Comparison of ENCODE assay signal across 9 cellular contexts in the genomic region with DNA sequence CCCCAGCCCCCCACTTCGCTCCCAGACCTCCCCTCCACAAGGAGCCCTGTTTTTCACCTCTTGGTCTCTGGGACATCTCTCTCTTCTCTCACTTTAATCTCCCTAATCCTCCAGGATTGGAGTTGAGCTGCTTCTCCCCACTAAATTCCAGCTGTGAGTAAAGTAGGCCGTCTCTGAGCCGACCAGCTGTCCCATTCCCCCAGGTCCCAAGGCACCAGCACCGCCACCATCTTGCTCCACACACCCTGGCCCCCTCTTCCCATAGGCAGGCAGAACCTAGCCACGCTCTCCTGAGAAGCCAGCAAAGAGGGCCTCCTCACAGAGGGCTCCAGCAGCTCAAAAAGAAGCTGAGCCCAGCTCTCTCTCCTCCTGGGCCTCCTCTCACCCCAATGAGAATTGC. TPM values are rescaled to one million over a fixed set of nuclear protein-coding genes. Genes with fewer than 3 reads are reported as not detected.
DNase-seq lines count a peak whose midpoint lies in the region; ATAC-seq and TF ChIP-seq lines count a peak whose summit lies in the region.
"Had no signal": no experiment of that assay in that cellular context is flagged by ENCODE, and none has a peak within 500 bp of the region (broad histone marks: within the 10 kb centered on the region; RNA-seq: fewer than 3 reads in every experiment).

No MANE protein-coding gene starts in this region.

- POLR2A ChIA-PET in activated CD8-positive, alpha-beta T cell treated with anti-CD3 and anti-CD28 coated beads for 36 hours (lab: Charles Lee): interaction anchor here (1.0 to 13.2 kb wide), 5 partner anchors 18 to 355 kb away, joined by 3 to 261 read pairs (median 5); a partner anchor contains a TSS

- no peak for TF ChIP-seq CTCF in activated CD8-positive, alpha-beta T cell treated with anti-CD3 and anti-CD28 coated beads for 36 hours (IDR thresholded peaks at IDR 0.05)

- peak overlapping the region; percentile 62 for H3K27ac Mint-ChIP-seq in T-helper 2 cell treated with Interferon-gamma antibody and Interleukin-4, amounts not matched to agents 5 μg/mL and 100 μg/mL, for 36 hours
- H3K27ac Mint-ChIP-seq in activated CD8-positive, alpha-beta T cell treated with anti-CD3 and anti-CD28 coated beads for 36 hours: peak overlapping the region; percentile 94
- H3K27ac Mint-ChIP-seq in stimulated activated naive B cell treated with anti-CD40 and anti-IgM and Interleukin-4, amounts not matched to agents 10 μg/mL and 1 μg/mL and 100 μg/mL, for 72 hours: peak overlapping the region; percentile 85

- no peak for DNase-seq in T-helper 2 cell treated with Interferon-gamma antibody and Interleukin-4, amounts not matched to agents 5 μg/mL and 100 μg/mL, for 36 hours (ENCODE audit: low spot score)
- DNase-seq in T-helper 2 cell (no peak), H4 (ENCODE audit: low spot score) (no peak)
- no peak for DNase-seq in activated CD8-positive, alpha-beta T cell treated with anti-CD3 and anti-CD28 coated beads for 36 hours
- DNase-seq in stimulated activated naive B cell treated with anti-CD40 and anti-IgM and Interleukin-4, amounts not matched to agents 10 μg/mL and 1 μg/mL and 100 μg/mL, for 72 hours: no peak
- DNase-seq: activated effector memory CD4-positive, alpha-beta T cell treated with Interleukin-2 at 50 U/mL for 16 hours had no signal

- no peaks in the 10 kb centered on the region for H3K9me3 Mint-ChIP-seq in T-helper 2 cell treated with Interferon-gamma antibody and Interleukin-4, amounts not matched to agents 5 μg/mL and 100 μg/mL, for 36 hours
- no peaks in the 10 kb centered on the region for H3K9me3 Mint-ChIP-seq in activated CD8-positive, alpha-beta T cell treated with anti-CD3 and anti-CD28 coated beads for 36 hours
- no peaks in the 10 kb centered on the region for H3K9me3 Mint-ChIP-seq in stimulated activated naive B cell treated with anti-CD40 and anti-IgM and Interleukin-4, amounts not matched to agents 10 μg/mL and 1 μg/mL and 100 μg/mL, for 72 hours

- H3K4me3 ChIP-seq in iPS-18c (ENCODE audit: insufficient read depth, low read depth, low read length): peak overlapping the region; percentile 85; the same call in 1 of the 2 replicates

- ATAC-seq in activated CD8-positive, alpha-beta T cell treated with anti-CD3 and anti-CD28 coated beads for 36 hours: no peak
- ATAC-seq in stimulated activated naive B cell treated with anti-CD40 and anti-IgM and Interleukin-4, amounts not matched to agents 10 μg/mL and 1 μg/mL and 100 μg/mL, for 72 hours (replicated peaks): no peak
- ATAC-seq in HG03039 (IDR thresholded peaks at IDR 0.05; ENCODE audit: unreplicated experiment): no peak
- no peak for ATAC-seq in HG03159 (IDR thresholded peaks at IDR 0.05; ENCODE audit: unreplicated experiment)

- H3K27me3 Mint-ChIP-seq in T-helper 2 cell treated with Interferon-gamma antibody and Interleukin-4, amounts not matched to agents 5 μg/mL and 100 μg/mL, for 36 hours (ENCODE audit: low read depth): no peaks in the 10 kb centered on the region
- no peaks in the 10 kb centered on the region for H3K27me3 Mint-ChIP-seq in activated CD8-positive, alpha-beta T cell treated with anti-CD3 and anti-CD28 coated beads for 36 hours
- H3K27me3 Mint-ChIP-seq in stimulated activated naive B cell treated with anti-CD40 and anti-IgM and Interleukin-4, amounts not matched to agents 10 μg/mL and 1 μg/mL and 100 μg/mL, for 72 hours: no peaks in the 10 kb centered on the region

- intact Hi-C loops in activated CD8-positive, alpha-beta T cell treated with anti-CD3 and anti-CD28 coated beads for 36 hours (cut with micrococcal nuclease): no loop called here

- H3K9me3 ChIP-seq in iPS-18c (ENCODE audit: control insufficient read depth, insufficient read depth, low read length): no peaks in the 10 kb centered on the region

- peaks cover 59% of the 10 kb centered on the region for H3K4me1 Mint-ChIP-seq in T-helper 2 cell treated with Interferon-gamma antibody and Interleukin-4, amounts not matched to agents 5 μg/mL and 100 μg/mL, for 36 hours (ENCODE audit: low read depth)
- peaks cover 66% of the 10 kb centered on the region for H3K4me1 Mint-ChIP-seq in activated CD8-positive, alpha-beta T cell treated with anti-CD3 and anti-CD28 coated beads for 36 hours (ENCODE audit: low read depth)
- H3K4me1 Mint-ChIP-seq in stimulated activated naive B cell treated with anti-CD40 and anti-IgM and Interleukin-4, amounts not matched to agents 10 μg/mL and 1 μg/mL and 100 μg/mL, for 72 hours: peaks cover 63 to 79% of the 10 kb centered on the region in 2 donors

- peaks cover 18% of the 10 kb centered on the region for H3K36me3 Mint-ChIP-seq in T-helper 2 cell treated with Interferon-gamma antibody and Interleukin-4, amounts not matched to agents 5 μg/mL and 100 μg/mL, for 36 hours (ENCODE audit: low read depth)
- peaks cover 24% of the 10 kb centered on the region for H3K36me3 Mint-ChIP-seq in activated CD8-positive, alpha-beta T cell treated with anti-CD3 and anti-CD28 coated beads for 36 hours (ENCODE audit: low read depth)
- peaks cover 18 to 35% of the 10 kb centered on the region in 2 donors for H3K36me3 Mint-ChIP-seq in stimulated activated naive B cell treated with anti-CD40 and anti-IgM and Interleukin-4, amounts not matched to agents 10 μg/mL and 1 μg/mL and 100 μg/mL, for 72 hours

- peak overlapping the region; percentile 91 for H3K4me3 Mint-ChIP-seq in T-helper 2 cell treated with Interferon-gamma antibody and Interleukin-4, amounts not matched to agents 5 μg/mL and 100 μg/mL, for 36 hours
- peak overlapping the region; percentile 94 for H3K4me3 Mint-ChIP-seq in activated CD8-positive, alpha-beta T cell treated with anti-CD3 and anti-CD28 coated beads for 36 hours
- H3K4me3 Mint-ChIP-seq in stimulated activated naive B cell treated with anti-CD40 and anti-IgM and Interleukin-4, amounts not matched to agents 10 μg/mL and 1 μg/mL and 100 μg/mL, for 72 hours: peak overlapping the region; percentile 26 to 99

- CTCF ChIA-PET in activated CD8-positive, alpha-beta T cell treated with anti-CD3 and anti-CD28 coated beads for 36 hours (lab: Charles Lee): interaction anchor here (0.7 to 3.1 kb wide), 4 partner anchors 15 to 173 kb away, joined by 3 to 41 read pairs (median 20); a partner anchor contains a TSS

RNA-seq across cellular contexts. Expression of a gene that starts 0.9 kb away (rescaled TPM):
- total RNA-seq in activated CD8-positive, alpha-beta T cell treated with anti-CD3 and anti-CD28 coated beads for 36 hours: 1 to 10 TPM; 9.5 to 9.7 TPM
- 2.3 and 3.9 TPM in 2 replicates for total RNA-seq in H4 (2014; rRNA removed; shearing (Covaris generic))

RNA-seq across cellular contexts. Expression of a gene that starts 1.0 kb away (rescaled TPM):
- 100 to 1,000 TPM; 288 to 291 TPM for total RNA-seq in activated CD8-positive, alpha-beta T cell treated with anti-CD3 and anti-CD28 coated beads for 36 hours
- 118 and 161 TPM in 2 replicates for total RNA-seq in H4 (2014; rRNA removed; shearing (Covaris generic))

RNA-seq across cellular contexts. Expression of a gene that starts 15.5 kb away (rescaled TPM):
- total RNA-seq in activated CD8-positive, alpha-beta T cell treated with anti-CD3 and anti-CD28 coated beads for 36 hours: 10 to 100 TPM; 50.0 to 53.6 TPM
- 24.8 and 36.1 TPM in 2 replicates for total RNA-seq in H4 (2014; rRNA removed; shearing (Covaris generic))

RNA-seq across cellular contexts. Expression of a gene that starts 20.5 kb away (rescaled TPM):
- total RNA-seq in activated CD8-positive, alpha-beta T cell treated with anti-CD3 and anti-CD28 coated beads for 36 hours: 10 to 100 TPM; 17.8 to 24.4 TPM
- 37.5 and 45.3 TPM in 2 replicates for total RNA-seq in H4 (2014; rRNA removed; shearing (Covaris generic))

RNA-seq across cellular contexts. Expression of a gene that starts 23.5 kb away (rescaled TPM):
- 100 to 1,000 TPM; 104 to 118 TPM for total RNA-seq in activated CD8-positive, alpha-beta T cell treated with anti-CD3 and anti-CD28 coated beads for 36 hours
- 396 and 471 TPM in 2 replicates for total RNA-seq in H4 (2014; rRNA removed; shearing (Covaris generic))
